Comparison of ENCODE assay signal across 1 cellular context in genomic region chr7:985915-986741, GRCh38.
TF ChIP-seq lines count a peak whose summit lies in the region.

No MANE protein-coding gene starts in this region.

TF ChIP-seq in K562, 482 proteins besides CTCF, POLR2A, EP300 and RAD21 (continued from another document):
- 0 out of 4 replicates have a peak, but pooled peaks of 1 of the 2 experiments have one; percentile 51 for TF ChIP-seq UBTF (IDR thresholded peaks at IDR 0.05; ENCODE audit: borderline replicate concordance in 1 of 2, low read depth in 2 of 2, low read length in 2 of 2)
- TF ChIP-seq USF1 (CRISPR knock-in tag; IDR thresholded peaks at IDR 0.05), result no peak
- peak; percentile 47 to 48; a peak in 2 of 4 replicates for TF ChIP-seq NRF1 (conservative IDR thresholded peaks at IDR 0.05 in 1 of 2, IDR thresholded peaks at IDR 0.05 in 1 of 2)
- TF ChIP-seq TCF3 (CRISPR knock-in tag; IDR thresholded peaks at IDR 0.05), result peak; percentile 64
- no peak for TF ChIP-seq ZNF384 (IDR thresholded peaks at IDR 0.05; ENCODE audit: low read depth, low read length)
- TF ChIP-seq ZBTB5 (IDR thresholded peaks at IDR 0.05), result no peak
- TF ChIP-seq ZNF23 (CRISPR knock-in tag; IDR thresholded peaks at IDR 0.05), result no peak
- TF ChIP-seq NFIC (IDR thresholded peaks at IDR 0.05), result peak; percentile 63
- TF ChIP-seq ZBTB33 (CRISPR knock-in tag; IDR thresholded peaks at IDR 0.05), result no peak
- TF ChIP-seq DACH1 (IDR thresholded peaks at IDR 0.05; ENCODE audit: partially characterized antibody), result peak; percentile 86
- TF ChIP-seq CXXC5 (CRISPR knock-in tag; IDR thresholded peaks at IDR 0.05), result peak; percentile 57
- TF ChIP-seq TEAD4 (IDR thresholded peaks at IDR 0.05; ENCODE audit: low read length), result peak; percentile 11; the same call in 1 of the 2 replicates
- no peak for TF ChIP-seq TEAD4 (CRISPR knock-in tag; IDR thresholded peaks at IDR 0.05; ENCODE audit: borderline replicate concordance)
- peak; percentile 82 for TF ChIP-seq CBFA2T2 (conservative IDR thresholded peaks at IDR 0.05)
- peak; percentile 30; the same call in 1 of the 2 replicates for TF ChIP-seq ZBTB7A (IDR thresholded peaks at IDR 0.05; ENCODE audit: borderline replicate concordance, control insufficient read depth, low read depth, low read length)
- peak in 1 of 2 experiments; percentile 30; a peak in 1 of 4 replicates for TF ChIP-seq TRIM24 (IDR thresholded peaks at IDR 0.05)
- TF ChIP-seq GATA2 (CRISPR knock-in tag; IDR thresholded peaks at IDR 0.05), result peak; percentile 74; the same call in 1 of the 2 replicates
- no peak for TF ChIP-seq PRPF4 (IDR thresholded peaks at IDR 0.05; ENCODE audit: insufficient read depth, low read depth, low read length, poor library complexity, severe bottlenecking)
- TF ChIP-seq KHSRP (IDR thresholded peaks at IDR 0.05), result no peak
- TF ChIP-seq CTCFL (IDR thresholded peaks at IDR 0.05; ENCODE audit: borderline replicate concordance, insufficient read depth, low read depth, low read length, poor library complexity, severe bottlenecking), result no peak
- no peak for TF ChIP-seq FUS (optimal IDR thresholded peaks at IDR 0.05; ENCODE audit: low read depth, low read length)
- TF ChIP-seq E2F1 (CRISPR knock-in tag; IDR thresholded peaks at IDR 0.05), result no peak
- TF ChIP-seq ZNF311 (CRISPR knock-in tag; IDR thresholded peaks at IDR 0.05), result no peak
- TF ChIP-seq ZNF263 (CRISPR knock-in tag; IDR thresholded peaks at IDR 0.05; ENCODE audit: borderline replicate concordance), result peak; percentile 59; the same call in 1 of the 2 replicates
- no peak for TF ChIP-seq STAT5A (IDR thresholded peaks at IDR 0.05; ENCODE audit: borderline replicate concordance, low read length)
- TF ChIP-seq ZFP1 (CRISPR knock-in tag; IDR thresholded peaks at IDR 0.05), result no peak
- TF ChIP-seq ATF3 (IDR thresholded peaks at IDR 0.05), result no peak; the same call in 1 of the 2 replicates
- no peak for TF ChIP-seq ATF3 (CRISPR knock-in tag; conservative IDR thresholded peaks at IDR 0.05)
- TF ChIP-seq ZNF57 (CRISPR knock-in tag; IDR thresholded peaks at IDR 0.05), result no peak
- TF ChIP-seq FOSL1 (tag; conservative IDR thresholded peaks at IDR 0.05), result peak; percentile 40; the same call in 1 of the 2 replicates
- TF ChIP-seq ZNF395 (CRISPR knock-in tag; IDR thresholded peaks at IDR 0.05), result peak; percentile 85; the same call in 1 of the 2 replicates
